Comparison of ENCODE assay signal across 19 cellular contexts in genomic region chr19:55352746-55353145, GRCh38. TPM values are rescaled to one million over a fixed set of nuclear protein-coding genes. Genes with fewer than 3 reads are reported as not detected.
DNase-seq lines count a peak whose midpoint lies in the region; ATAC-seq, FAIRE-seq and TF ChIP-seq lines count a peak whose summit lies in the region.
"Had no signal": no experiment of that assay in that cellular context is flagged by ENCODE, and none has a peak within 500 bp of the region (broad histone marks: within the 10 kb centered on the region; RNA-seq: fewer than 3 reads in every experiment).

No MANE protein-coding gene starts in this region.

- peaks cover 51% of the 10 kb centered on the region for H3K27me3 Mint-ChIP-seq in T-helper 2 cell treated with Interferon-gamma antibody and Interleukin-4, amounts not matched to agents 5 μg/mL and 100 μg/mL, for 36 hours (ENCODE audit: low read depth)
- peaks cover 71% of the 10 kb centered on the region for H3K27me3 Mint-ChIP-seq in GM23338 (ENCODE audit: insufficient read depth, low read depth, poor library complexity)
- peaks cover 53% of the 10 kb centered on the region for H3K27me3 Mint-ChIP-seq in activated naive CD8-positive, alpha-beta T cell treated with anti-CD3 and anti-CD28 coated beads, Interleukin-2, amount 50 U/mL, for 24 hours
- H3K27me3 Mint-ChIP-seq in natural killer cell treated with Interleukin-12 subunit alpha and Interleukin-12 subunit beta and Interleukin-15 and Interleukin-18, amount 100 ng/mL, for 72 hours: peaks cover 27 to 33% of the 10 kb centered on the region in 2 donors

- peaks cover 29% of the 10 kb centered on the region for H3F3A ChIP-seq in GM23338 (replicated peaks; ENCODE audit: low read depth)

- H3K79me2 ChIP-seq in GM23338 (replicated peaks; ENCODE audit: insufficient read depth): no peaks in the 10 kb centered on the region

- H3K36me3 Mint-ChIP-seq in T-helper 2 cell treated with Interferon-gamma antibody and Interleukin-4, amounts not matched to agents 5 μg/mL and 100 μg/mL, for 36 hours (ENCODE audit: low read depth): peaks cover 2% of the 10 kb centered on the region
- 0 out of 3 replicates have a peak, but pooled peaks cover 4% of the 10 kb centered on the region for H3K36me3 Mint-ChIP-seq in GM23338 (ENCODE audit: low read depth)
- H3K36me3 Mint-ChIP-seq in activated naive CD8-positive, alpha-beta T cell treated with anti-CD3 and anti-CD28 coated beads, Interleukin-2, amount 50 U/mL, for 24 hours (ENCODE audit: low read depth): no peaks in the 10 kb centered on the region
- no peaks in the 10 kb centered on the region for H3K36me3 Mint-ChIP-seq in natural killer cell treated with Interleukin-12 subunit alpha and Interleukin-12 subunit beta and Interleukin-15 and Interleukin-18, amount 100 ng/mL, for 72 hours

- H3K27ac Mint-ChIP-seq in T-helper 2 cell treated with Interferon-gamma antibody and Interleukin-4, amounts not matched to agents 5 μg/mL and 100 μg/mL, for 36 hours: no peak overlapping the region
- no peak overlapping the region for H3K27ac Mint-ChIP-seq in GM23338
- no peak overlapping the region for H3K27ac Mint-ChIP-seq in activated naive CD8-positive, alpha-beta T cell treated with anti-CD3 and anti-CD28 coated beads, Interleukin-2, amount 50 U/mL, for 24 hours
- H3K27ac Mint-ChIP-seq in natural killer cell treated with Interleukin-12 subunit alpha and Interleukin-12 subunit beta and Interleukin-15 and Interleukin-18, amount 100 ng/mL, for 72 hours: no peak overlapping the region

- H3K9me2 ChIP-seq in GM23338 (ENCODE audit: insufficient read depth): no peaks in the 10 kb centered on the region

- no peak for DNase-seq in T-helper 2 cell treated with Interferon-gamma antibody and Interleukin-4, amounts not matched to agents 5 μg/mL and 100 μg/mL, for 36 hours (ENCODE audit: low spot score)
- DNase-seq in T-helper 2 cell (no peak), GM23338 (ENCODE audit: low spot score) (no peak), NCI-H446 treated with DMSO at 0.1 percent for 48 hours (lab: John Stamatoyannopoulos, UW) (no peak), KG1 (lab: John Stamatoyannopoulos, UW) (no peak), RCC 7860 (ENCODE audit: low spot score) (no peak)
- no peak for DNase-seq in activated naive CD8-positive, alpha-beta T cell treated with anti-CD3 and anti-CD28 coated beads, Interleukin-2, amount 50 U/mL, for 24 hours
- no peak for DNase-seq in natural killer cell treated with Interleukin-12 subunit alpha and Interleukin-12 subunit beta and Interleukin-15 and Interleukin-18, amount 100 ng/mL, for 72 hours (ENCODE audit: low spot score)
- DNase-seq: NCI-H1694, NCI-H524, spleen, T1000 had no signal

- no peak overlapping the region for H2AFZ ChIP-seq in GM23338

- H3K4me2 ChIP-seq in GM23338: peak overlapping the region; percentile 91; the same call in 1 of the 2 replicates

- FAIRE-seq in RCC 7860 (lab: Jason Lieb, UNC): no peak
- FAIRE-seq: A204.1 had no signal

- TF ChIP-seq CTCF in GM23338 (conservative IDR thresholded peaks at IDR 0.05; ENCODE audit: low read depth in 2 of 2): no peak

- H3K9me3 Mint-ChIP-seq in T-helper 2 cell treated with Interferon-gamma antibody and Interleukin-4, amounts not matched to agents 5 μg/mL and 100 μg/mL, for 36 hours: no peaks in the 10 kb centered on the region
- H3K9me3 Mint-ChIP-seq in GM23338: no peaks in the 10 kb centered on the region
- H3K9me3 Mint-ChIP-seq in activated naive CD8-positive, alpha-beta T cell treated with anti-CD3 and anti-CD28 coated beads, Interleukin-2, amount 50 U/mL, for 24 hours: no peaks in the 10 kb centered on the region
- no peaks in the 10 kb centered on the region for H3K9me3 Mint-ChIP-seq in natural killer cell treated with Interleukin-12 subunit alpha and Interleukin-12 subunit beta and Interleukin-15 and Interleukin-18, amount 100 ng/mL, for 72 hours

- no peaks in the 10 kb centered on the region for H3K36me3 ChIP-seq in GM23338 (ENCODE audit: insufficient read depth)

- H3K27me3 ChIP-seq in GM23338 (ENCODE audit: insufficient read depth): peaks cover 63% of the 10 kb centered on the region

- peak overlapping the region; percentile 75; the same call in 1 of the 2 replicates for H3K4me3 ChIP-seq in GM23338

- H3K27ac ChIP-seq in GM23338 (ENCODE audit: low read depth): no peak overlapping the region
- H3K27ac ChIP-seq: HL-60, spleen had no signal

- peaks cover 17% of the 10 kb centered on the region for H3K4me1 Mint-ChIP-seq in T-helper 2 cell treated with Interferon-gamma antibody and Interleukin-4, amounts not matched to agents 5 μg/mL and 100 μg/mL, for 36 hours (ENCODE audit: low read depth)
- H3K4me1 Mint-ChIP-seq in GM23338: peaks cover 50% of the 10 kb centered on the region
- peaks cover 18% of the 10 kb centered on the region for H3K4me1 Mint-ChIP-seq in activated naive CD8-positive, alpha-beta T cell treated with anti-CD3 and anti-CD28 coated beads, Interleukin-2, amount 50 U/mL, for 24 hours
- H3K4me1 Mint-ChIP-seq in natural killer cell treated with Interleukin-12 subunit alpha and Interleukin-12 subunit beta and Interleukin-15 and Interleukin-18, amount 100 ng/mL, for 72 hours (ENCODE audit: low read depth in 2 of 2): peaks cover 10 to 24% of the 10 kb centered on the region in 2 donors

- H4K20me1 ChIP-seq in GM23338 (replicated peaks; ENCODE audit: insufficient read depth): no peaks in the 10 kb centered on the region

- peaks cover 38% of the 10 kb centered on the region for H3K4me1 ChIP-seq in GM23338 (ENCODE audit: insufficient read depth)

- peak overlapping the region; percentile 73 for H3K4me3 Mint-ChIP-seq in T-helper 2 cell treated with Interferon-gamma antibody and Interleukin-4, amounts not matched to agents 5 μg/mL and 100 μg/mL, for 36 hours
- peak overlapping the region; percentile 72 for H3K4me3 Mint-ChIP-seq in GM23338
- peak overlapping the region; percentile 62 for H3K4me3 Mint-ChIP-seq in activated naive CD8-positive, alpha-beta T cell treated with anti-CD3 and anti-CD28 coated beads, Interleukin-2, amount 50 U/mL, for 24 hours
- H3K4me3 Mint-ChIP-seq in natural killer cell treated with Interleukin-12 subunit alpha and Interleukin-12 subunit beta and Interleukin-15 and Interleukin-18, amount 100 ng/mL, for 72 hours: peak overlapping the region; percentile 66

- no peak for ATAC-seq in GM23338
- ATAC-seq in activated naive CD8-positive, alpha-beta T cell treated with anti-CD3 and anti-CD28 coated beads, Interleukin-2, amount 50 U/mL, for 24 hours: no peak
- no peak for ATAC-seq in natural killer cell treated with Interleukin-12 subunit alpha and Interleukin-12 subunit beta and Interleukin-15 and Interleukin-18, amount 100 ng/mL, for 72 hours

TF ChIP-seq in GM23338, 12 proteins besides CTCF, POLR2A, EP300 and RAD21:
- TF ChIP-seq CREB1 (CRISPR knock-in tag; IDR thresholded peaks at IDR 0.05; ENCODE audit: low read depth): no peak

RNA-seq across cellular contexts. Expression of gene COX6B2, which starts 1.8 kb away (rescaled TPM):
- 2.7 and 2.9 TPM in 2 replicates for total RNA-seq in GM23338 (2014; rRNA removed; shearing (Covaris generic))
- 5.3 and 5.7 TPM in 2 replicates for polyA plus RNA-seq in GM23338 (2016; fragmentation: Nextera tagmentation; extraction: Ambion mirVana)
- not detected for total RNA-seq in natural killer cell treated with Interleukin-12 subunit alpha and Interleukin-12 subunit beta and Interleukin-15 and Interleukin-18, amount 100 ng/mL, for 72 hours
- total RNA-seq: dermis microvascular lymphatic vessel endothelial cell, liver, RPMI7951, subcutaneous adipose tissue had no signal
- polyA plus RNA-seq: liver had no signal

RNA-seq across cellular contexts. Expression of gene GARIN5B, which starts 10.3 kb away (rescaled TPM):
- total RNA-seq in GM23338 (2014; rRNA removed; shearing (Covaris generic)): not detected in 2 replicates
- polyA plus RNA-seq in GM23338 (2016; fragmentation: Nextera tagmentation; extraction: Ambion mirVana): not detected in 2 replicates
- total RNA-seq in natural killer cell treated with Interleukin-12 subunit alpha and Interleukin-12 subunit beta and Interleukin-15 and Interleukin-18, amount 100 ng/mL, for 72 hours: not detected
- total RNA-seq: dermis microvascular lymphatic vessel endothelial cell, liver, RPMI7951, spleen, subcutaneous adipose tissue had no signal
- polyA plus RNA-seq: liver, spleen had no signal

RNA-seq across cellular contexts. Expression of gene KMT5C, which starts 13.1 kb away (rescaled TPM):
- total RNA-seq in GM23338 (2014; rRNA removed; shearing (Covaris generic)): 34.3 and 43.2 TPM in 2 replicates
- polyA plus RNA-seq in GM23338 (2016; fragmentation: Nextera tagmentation; extraction: Ambion mirVana): 12.9 and 14.2 TPM in 2 replicates
- 10 to 100 TPM in 1 of 2 donors, 1 to 10 TPM in 1; 9.7 to 22.1 TPM for total RNA-seq in natural killer cell treated with Interleukin-12 subunit alpha and Interleukin-12 subunit beta and Interleukin-15 and Interleukin-18, amount 100 ng/mL, for 72 hours

RNA-seq across cellular contexts. Expression of gene IL11, which starts 17.5 kb away (rescaled TPM):
- 1.1 and 2.2 TPM in 2 replicates for total RNA-seq in GM23338 (2014; rRNA removed; shearing (Covaris generic))
- polyA plus RNA-seq in GM23338 (2016; fragmentation: Nextera tagmentation; extraction: Ambion mirVana): 0.58 and 1.7 TPM in 2 replicates
- under 1 TPM in 1 of 2 donors, not detected in 1; 0.78 TPM for total RNA-seq in natural killer cell treated with Interleukin-12 subunit alpha and Interleukin-12 subunit beta and Interleukin-15 and Interleukin-18, amount 100 ng/mL, for 72 hours
- total RNA-seq: liver, subcutaneous adipose tissue had no signal
- polyA plus RNA-seq: liver had no signal

RNA-seq across cellular contexts. Expression of gene TMEM190, which starts 23.9 kb away (rescaled TPM):
- not detected in 2 replicates for total RNA-seq in GM23338 (2014; rRNA removed; shearing (Covaris generic))
- polyA plus RNA-seq in GM23338 (2016; fragmentation: Nextera tagmentation; extraction: Ambion mirVana): 4.2 and 4.8 TPM in 2 replicates
- not detected for total RNA-seq in natural killer cell treated with Interleukin-12 subunit alpha and Interleukin-12 subunit beta and Interleukin-15 and Interleukin-18, amount 100 ng/mL, for 72 hours
- total RNA-seq: dermis microvascular lymphatic vessel endothelial cell, liver, omental fat pad, RPMI7951, spleen, subcutaneous adipose tissue had no signal
- polyA plus RNA-seq: liver had no signal
